ENCODE assay signal across 8 cellular contexts in genomic region chr5:172110921-172111873, GRCh38.
DNase-seq lines count a peak whose midpoint lies in the region; ATAC-seq and TF ChIP-seq lines count a peak whose summit lies in the region.

No MANE protein-coding gene starts in this region.

- TF ChIP-seq CTCF in GM23338 (conservative IDR thresholded peaks at IDR 0.05; ENCODE audit: low read depth in 2 of 2) (no peak), thyroid gland (IDR thresholded peaks at IDR 0.05) (no peak)

- H3K4me1 ChIP-seq in GM23338 (ENCODE audit: insufficient read depth): peaks cover 19% of the 10 kb centered on the region
- peaks cover 4 to 31% of the 10 kb centered on the region in 2 donors for H3K4me1 ChIP-seq in thyroid gland

- H3K27me3 Mint-ChIP-seq in GM23338 (ENCODE audit: insufficient read depth, low read depth, poor library complexity): peaks cover 14% of the 10 kb centered on the region
- H3K27me3 Mint-ChIP-seq in dendritic cell treated with granulocyte-macrophage colony-stimulating factor and Interleukin-4, amounts not matched to agents 40 ng/mL and 50 ng/mL, for 4 days: no peaks in the 10 kb centered on the region
- no peaks in the 10 kb centered on the region for H3K27me3 Mint-ChIP-seq in natural killer cell treated with Interleukin-12 subunit alpha and Interleukin-12 subunit beta and Interleukin-15 and Interleukin-18, amount 100 ng/mL, for 72 hours

- WGBS in thyroid gland, 2 donors: 51 to 58% methylated on average over 15 to 17 of the region's 17 CpGs

- H3F3A ChIP-seq in GM23338 (replicated peaks; ENCODE audit: low read depth): 0 out of 2 replicates have a peak, but pooled peaks cover 10% of the 10 kb centered on the region

- DNase-seq in GM04504 (ENCODE audit: low read depth): peak; percentile 42
- peak; percentile 28 for DNase-seq in GM23338 (ENCODE audit: low spot score)
- peak; percentile 87 for DNase-seq in M059J (ENCODE audit: low read depth)
- DNase-seq in activated CD4-positive, alpha-beta T cell treated with anti-CD3 and anti-CD28 coated beads for 4 hours: peak; percentile 67 to 76
- DNase-seq in natural killer cell treated with Interleukin-12 subunit alpha and Interleukin-12 subunit beta and Interleukin-15 and Interleukin-18, amount 100 ng/mL, for 72 hours (ENCODE audit: low spot score): peak; percentile 92
- no peak for DNase-seq in thyroid gland
- DNase-seq in NCI-H146 (lab: John Stamatoyannopoulos, UW): no peak

- H3K4me2 ChIP-seq in GM23338: no peak overlapping the region

- no peaks in the 10 kb centered on the region for H3K36me3 ChIP-seq in GM23338 (ENCODE audit: insufficient read depth)
- no peaks in the 10 kb centered on the region for H3K36me3 ChIP-seq in thyroid gland

- H3K27me3 ChIP-seq in GM23338 (ENCODE audit: insufficient read depth) (no peaks in the 10 kb centered on the region), thyroid gland (no peaks in the 10 kb centered on the region)

- intact Hi-C loops in dendritic cell treated with granulocyte-macrophage colony-stimulating factor and Interleukin-4, amounts not matched to agents 40 ng/mL and 50 ng/mL, for 4 days (cut with micrococcal nuclease): loop anchor here (5.0 kb wide), 1 partner anchor 41 kb away; no protein-coding TSS in a partner anchor
- intact Hi-C loops in thyroid gland (cut with DNase I): no loop called here

- no peaks in the 10 kb centered on the region for H3K9me3 ChIP-seq in thyroid gland

- no peak overlapping the region for H2AFZ ChIP-seq in GM23338

- no peak overlapping the region for H3K4me3 ChIP-seq in GM23338
- no peak overlapping the region for H3K4me3 ChIP-seq in thyroid gland (replicated peaks in 1 of 3)

- no peaks in the 10 kb centered on the region; the same call in 1 of the 2 replicates for H4K20me1 ChIP-seq in GM23338 (replicated peaks; ENCODE audit: insufficient read depth)

- H3K9me3 Mint-ChIP-seq in GM23338: no peaks in the 10 kb centered on the region; the same call in 2 of the 3 replicates
- no peaks in the 10 kb centered on the region for H3K9me3 Mint-ChIP-seq in dendritic cell treated with granulocyte-macrophage colony-stimulating factor and Interleukin-4, amounts not matched to agents 40 ng/mL and 50 ng/mL, for 4 days
- peaks cover 3% of the 10 kb centered on the region for H3K9me3 Mint-ChIP-seq in natural killer cell treated with Interleukin-12 subunit alpha and Interleukin-12 subunit beta and Interleukin-15 and Interleukin-18, amount 100 ng/mL, for 72 hours

- H3K27ac ChIP-seq in GM23338 (ENCODE audit: low read depth): peak overlapping the region; percentile 69
- peak overlapping the region in 2 of 3 donors; percentile 35 to 46 for H3K27ac ChIP-seq in thyroid gland

- no peak overlapping the region for H3K4me3 Mint-ChIP-seq in GM23338
- peak overlapping the region; percentile 58 for H3K4me3 Mint-ChIP-seq in dendritic cell treated with granulocyte-macrophage colony-stimulating factor and Interleukin-4, amounts not matched to agents 40 ng/mL and 50 ng/mL, for 4 days
- peak overlapping the region; percentile 87 for H3K4me3 Mint-ChIP-seq in natural killer cell treated with Interleukin-12 subunit alpha and Interleukin-12 subunit beta and Interleukin-15 and Interleukin-18, amount 100 ng/mL, for 72 hours

- H3K27ac Mint-ChIP-seq in GM23338: no peak overlapping the region
- peak overlapping the region; percentile 81 for H3K27ac Mint-ChIP-seq in dendritic cell treated with granulocyte-macrophage colony-stimulating factor and Interleukin-4, amounts not matched to agents 40 ng/mL and 50 ng/mL, for 4 days
- H3K27ac Mint-ChIP-seq in natural killer cell treated with Interleukin-12 subunit alpha and Interleukin-12 subunit beta and Interleukin-15 and Interleukin-18, amount 100 ng/mL, for 72 hours: peak overlapping the region; percentile 97 to 100

- peaks cover 11% of the 10 kb centered on the region for H3K36me3 Mint-ChIP-seq in GM23338 (ENCODE audit: low read depth)
- peaks cover 70% of the 10 kb centered on the region for H3K36me3 Mint-ChIP-seq in dendritic cell treated with granulocyte-macrophage colony-stimulating factor and Interleukin-4, amounts not matched to agents 40 ng/mL and 50 ng/mL, for 4 days (ENCODE audit: low read depth)
- peaks cover 7% of the 10 kb centered on the region for H3K36me3 Mint-ChIP-seq in natural killer cell treated with Interleukin-12 subunit alpha and Interleukin-12 subunit beta and Interleukin-15 and Interleukin-18, amount 100 ng/mL, for 72 hours

- peak; percentile 56 for ATAC-seq in GM23338
- peak; percentile 80 to 85 for ATAC-seq in natural killer cell treated with Interleukin-12 subunit alpha and Interleukin-12 subunit beta and Interleukin-15 and Interleukin-18, amount 100 ng/mL, for 72 hours

- no peaks in the 10 kb centered on the region for H3K79me2 ChIP-seq in GM23338 (replicated peaks; ENCODE audit: insufficient read depth)

- no peaks in the 10 kb centered on the region for H3K9me2 ChIP-seq in GM23338 (ENCODE audit: insufficient read depth)

- TF ChIP-seq POLR2A in thyroid gland (IDR thresholded peaks at IDR 0.05): no peak

- peaks cover 28% of the 10 kb centered on the region for H3K4me1 Mint-ChIP-seq in GM23338
- H3K4me1 Mint-ChIP-seq in dendritic cell treated with granulocyte-macrophage colony-stimulating factor and Interleukin-4, amounts not matched to agents 40 ng/mL and 50 ng/mL, for 4 days (ENCODE audit: low read depth): peaks cover 78% of the 10 kb centered on the region
- H3K4me1 Mint-ChIP-seq in natural killer cell treated with Interleukin-12 subunit alpha and Interleukin-12 subunit beta and Interleukin-15 and Interleukin-18, amount 100 ng/mL, for 72 hours (ENCODE audit: low read depth in 2 of 2): peaks cover 66 to 78% of the 10 kb centered on the region in 2 donors

TF ChIP-seq in GM23338, 12 proteins besides CTCF, POLR2A, EP300 and RAD21 (continues in another document):
- no peak for TF ChIP-seq EZH2phosphoT487 (IDR thresholded peaks at IDR 0.05; ENCODE audit: unreplicated experiment)
- TF ChIP-seq EZH2 (IDR thresholded peaks at IDR 0.05; ENCODE audit: low read depth, unreplicated experiment): no peak
- TF ChIP-seq NANOG (IDR thresholded peaks at IDR 0.05; ENCODE audit: borderline replicate concordance): no peak
- TF ChIP-seq, protein P1, sequence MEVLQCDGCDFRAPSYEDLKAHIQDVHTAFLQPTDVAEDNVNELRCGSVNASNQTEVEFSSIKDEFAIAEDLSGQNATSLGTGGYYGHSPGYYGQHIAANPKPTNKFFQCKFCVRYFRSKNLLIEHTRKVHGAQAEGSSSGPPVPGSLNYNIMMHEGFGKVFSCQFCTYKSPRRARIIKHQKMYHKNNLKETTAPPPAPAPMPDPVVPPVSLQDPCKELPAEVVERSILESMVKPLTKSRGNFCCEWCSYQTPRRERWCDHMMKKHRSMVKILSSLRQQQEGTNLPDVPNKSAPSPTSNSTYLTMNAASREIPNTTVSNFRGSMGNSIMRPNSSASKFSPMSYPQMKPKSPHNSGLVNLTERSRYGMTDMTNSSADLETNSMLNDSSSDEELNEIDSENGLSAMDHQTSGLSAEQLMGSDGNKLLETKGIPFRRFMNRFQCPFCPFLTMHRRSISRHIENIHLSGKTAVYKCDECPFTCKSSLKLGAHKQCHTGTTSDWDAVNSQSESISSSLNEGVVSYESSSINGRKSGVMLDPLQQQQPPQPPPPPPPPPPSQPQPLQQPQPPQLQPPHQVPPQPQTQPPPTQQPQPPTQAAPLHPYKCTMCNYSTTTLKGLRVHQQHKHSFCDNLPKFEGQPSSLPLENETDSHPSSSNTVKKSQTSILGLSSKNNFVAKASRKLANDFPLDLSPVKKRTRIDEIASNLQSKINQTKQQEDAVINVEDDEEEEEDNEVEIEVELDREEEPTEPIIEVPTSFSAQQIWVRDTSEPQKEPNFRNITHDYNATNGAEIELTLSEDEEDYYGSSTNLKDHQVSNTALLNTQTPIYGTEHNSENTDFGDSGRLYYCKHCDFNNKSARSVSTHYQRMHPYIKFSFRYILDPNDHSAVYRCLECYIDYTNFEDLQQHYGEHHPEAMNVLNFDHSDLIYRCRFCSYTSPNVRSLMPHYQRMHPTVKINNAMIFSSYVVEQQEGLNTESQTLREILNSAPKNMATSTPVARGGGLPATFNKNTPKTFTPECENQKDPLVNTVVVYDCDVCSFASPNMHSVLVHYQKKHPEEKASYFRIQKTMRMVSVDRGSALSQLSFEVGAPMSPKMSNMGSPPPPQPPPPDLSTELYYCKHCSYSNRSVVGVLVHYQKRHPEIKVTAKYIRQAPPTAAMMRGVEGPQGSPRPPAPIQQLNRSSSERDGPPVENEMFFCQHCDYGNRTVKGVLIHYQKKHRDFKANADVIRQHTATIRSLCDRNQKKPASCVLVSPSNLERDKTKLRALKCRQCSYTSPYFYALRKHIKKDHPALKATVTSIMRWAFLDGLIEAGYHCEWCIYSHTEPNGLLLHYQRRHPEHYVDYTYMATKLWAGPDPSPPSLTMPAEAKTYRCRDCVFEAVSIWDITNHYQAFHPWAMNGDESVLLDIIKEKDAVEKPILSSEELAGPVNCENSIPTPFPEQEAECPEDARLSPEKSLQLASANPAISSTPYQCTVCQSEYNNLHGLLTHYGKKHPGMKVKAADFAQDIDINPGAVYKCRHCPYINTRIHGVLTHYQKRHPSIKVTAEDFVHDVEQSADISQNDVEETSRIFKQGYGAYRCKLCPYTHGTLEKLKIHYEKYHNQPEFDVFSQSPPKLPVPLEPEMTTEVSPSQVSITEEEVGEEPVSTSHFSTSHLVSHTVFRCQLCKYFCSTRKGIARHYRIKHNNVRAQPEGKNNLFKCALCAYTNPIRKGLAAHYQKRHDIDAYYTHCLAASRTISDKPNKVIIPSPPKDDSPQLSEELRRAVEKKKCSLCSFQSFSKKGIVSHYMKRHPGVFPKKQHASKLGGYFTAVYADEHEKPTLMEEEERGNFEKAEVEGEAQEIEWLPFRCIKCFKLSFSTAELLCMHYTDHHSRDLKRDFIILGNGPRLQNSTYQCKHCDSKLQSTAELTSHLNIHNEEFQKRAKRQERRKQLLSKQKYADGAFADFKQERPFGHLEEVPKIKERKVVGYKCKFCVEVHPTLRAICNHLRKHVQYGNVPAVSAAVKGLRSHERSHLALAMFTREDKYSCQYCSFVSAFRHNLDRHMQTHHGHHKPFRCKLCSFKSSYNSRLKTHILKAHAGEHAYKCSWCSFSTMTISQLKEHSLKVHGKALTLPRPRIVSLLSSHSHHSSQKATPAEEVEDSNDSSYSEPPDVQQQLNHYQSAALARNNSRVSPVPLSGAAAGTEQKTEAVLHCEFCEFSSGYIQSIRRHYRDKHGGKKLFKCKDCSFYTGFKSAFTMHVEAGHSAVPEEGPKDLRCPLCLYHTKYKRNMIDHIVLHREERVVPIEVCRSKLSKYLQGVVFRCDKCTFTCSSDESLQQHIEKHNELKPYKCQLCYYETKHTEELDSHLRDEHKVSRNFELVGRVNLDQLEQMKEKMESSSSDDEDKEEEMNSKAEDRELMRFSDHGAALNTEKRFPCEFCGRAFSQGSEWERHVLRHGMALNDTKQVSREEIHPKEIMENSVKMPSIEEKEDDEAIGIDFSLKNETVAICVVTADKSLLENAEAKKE (CRISPR knock-in tag; IDR thresholded peaks at IDR 0.05): no peak

Comparison
In these comparisons a context has a peak if more than half of its experiments do, and no peak if none do; other contexts are left out.
1. DNase-seq: peak in GM04504 (single experiment), GM23338 (single experiment), M059J (single experiment), activated CD4-positive, alpha-beta T cell treated with anti-CD3 and anti-CD28 coated beads for 4 hours (2 of 2) and natural killer cell treated with Interleukin-12 subunit alpha and Interleukin-12 subunit beta and Interleukin-15 and Interleukin-18, amount 100 ng/mL, for 72 hours (single experiment); none in thyroid gland (0 of 2) and NCI-H146 (single experiment).